Comparison of ENCODE assay signal across 9 cellular contexts in the genomic region with DNA sequence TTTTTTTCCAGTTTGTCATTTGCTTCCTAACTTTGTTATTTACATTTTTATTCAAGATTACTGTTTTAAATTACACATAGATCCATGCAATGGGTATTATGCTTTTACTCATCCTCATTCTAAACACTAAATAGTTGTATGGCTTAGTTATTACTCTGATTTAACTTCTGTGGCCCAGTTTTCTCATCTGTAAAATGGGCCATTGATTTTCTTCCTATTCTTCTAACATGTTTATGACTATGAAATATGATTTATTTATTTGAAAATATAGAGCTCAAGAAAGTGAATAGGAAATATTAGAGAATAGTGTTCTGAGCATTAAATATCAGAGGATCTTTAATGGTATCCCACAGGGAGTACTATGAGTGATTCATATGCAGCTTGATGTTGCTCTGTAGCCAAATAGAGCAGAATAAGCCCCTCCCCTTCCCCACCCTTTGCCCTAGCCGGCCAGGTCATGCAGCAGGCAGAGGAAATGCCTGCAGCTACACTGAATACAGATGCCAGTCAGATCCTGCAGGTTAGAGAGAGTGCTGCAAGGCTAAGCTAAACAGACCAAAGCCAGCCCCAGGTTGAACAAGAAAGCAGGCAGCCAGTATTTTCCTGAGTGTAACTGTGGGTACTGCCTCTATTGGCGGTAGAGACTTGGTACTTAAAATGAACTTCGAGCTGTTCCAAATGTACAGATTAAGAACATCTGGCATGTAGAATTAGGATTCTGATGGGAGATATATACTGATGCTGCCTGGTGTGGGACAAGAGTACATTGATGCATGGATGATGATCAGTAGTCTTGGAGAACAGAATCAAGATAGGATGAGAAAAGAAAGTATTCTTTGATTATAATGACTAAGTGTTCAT. TPM values are rescaled to one million over a fixed set of nuclear protein-coding genes. Genes with fewer than 3 reads are reported as not detected.
DNase-seq lines count a peak whose midpoint lies in the region; ATAC-seq and TF ChIP-seq lines count a peak whose summit lies in the region.
"Had no signal": no experiment of that assay in that cellular context is flagged by ENCODE, and none has a peak within 500 bp of the region (broad histone marks: within the 10 kb centered on the region; RNA-seq: fewer than 3 reads in every experiment).

No MANE protein-coding gene starts in this region.

- no peak overlapping the region for H3K4me3 ChIP-seq in AG10803 (ENCODE audit: low read length)
- H3K4me3 ChIP-seq: HAP-1 had no signal

- H3K9me3 Mint-ChIP-seq in effector memory CD8-positive, alpha-beta T cell = no peaks in the 10 kb centered on the region
- no peaks in the 10 kb centered on the region for H3K9me3 Mint-ChIP-seq in natural killer cell treated with Interleukin-12 subunit alpha and Interleukin-12 subunit beta and Interleukin-15 and Interleukin-18, amount 100 ng/mL, for 72 hours

- peaks cover 5 to 7% of the 10 kb centered on the region in 2 donors for H3K4me1 Mint-ChIP-seq in effector memory CD8-positive, alpha-beta T cell (ENCODE audit: low read depth in 2 of 2)
- peaks cover 4% of the 10 kb centered on the region in 2 donors for H3K4me1 Mint-ChIP-seq in natural killer cell treated with Interleukin-12 subunit alpha and Interleukin-12 subunit beta and Interleukin-15 and Interleukin-18, amount 100 ng/mL, for 72 hours (ENCODE audit: low read depth in 2 of 2)

- peak; percentile 60 for ATAC-seq in GM18867 (IDR thresholded peaks at IDR 0.05; ENCODE audit: unreplicated experiment)
- peak; percentile 64 for ATAC-seq in HG03432 (IDR thresholded peaks at IDR 0.05; ENCODE audit: unreplicated experiment)
- ATAC-seq in effector memory CD8-positive, alpha-beta T cell (replicated peaks) = peak; percentile 87
- ATAC-seq in natural killer cell treated with Interleukin-12 subunit alpha and Interleukin-12 subunit beta and Interleukin-15 and Interleukin-18, amount 100 ng/mL, for 72 hours = peak; percentile 48 to 78

- no peaks in the 10 kb centered on the region for H3K36me3 Mint-ChIP-seq in effector memory CD8-positive, alpha-beta T cell (ENCODE audit: insufficient read depth)
- H3K36me3 Mint-ChIP-seq in natural killer cell treated with Interleukin-12 subunit alpha and Interleukin-12 subunit beta and Interleukin-15 and Interleukin-18, amount 100 ng/mL, for 72 hours = no peaks in the 10 kb centered on the region

- peak; percentile 6; the same call in 1 of the 2 replicates for TF ChIP-seq CTCF in AG10803 (conservative IDR thresholded peaks at IDR 0.05; ENCODE audit: low read length)

- H3K27me3 Mint-ChIP-seq in effector memory CD8-positive, alpha-beta T cell = no peaks in the 10 kb centered on the region
- H3K27me3 Mint-ChIP-seq in natural killer cell treated with Interleukin-12 subunit alpha and Interleukin-12 subunit beta and Interleukin-15 and Interleukin-18, amount 100 ng/mL, for 72 hours = no peaks in the 10 kb centered on the region

- peak; percentile 50 for DNase-seq in AG10803 (ENCODE audit: low read depth)
- peak; percentile 10 for DNase-seq in SKM-1 treated with dmso at 0.1 percent for 144 hours (lab: John Stamatoyannopoulos, UW; ENCODE audit: unreplicated experiment)
- DNase-seq in effector memory CD8-positive, alpha-beta T cell = peak; percentile 7 to 16 (median 16)
- no peak for DNase-seq in natural killer cell treated with Interleukin-12 subunit alpha and Interleukin-12 subunit beta and Interleukin-15 and Interleukin-18, amount 100 ng/mL, for 72 hours (ENCODE audit: low spot score)
- no peak for DNase-seq in NCI-H2227 treated with DMSO at 0.1 percent for 48 hours (lab: John Stamatoyannopoulos, UW)
- no peak for DNase-seq in NCI-H1694 treated with DMSO at 0.1 percent for 48 hours (lab: John Stamatoyannopoulos, UW)

- peak overlapping the region in 1 of 2 donors; percentile 33 for H3K27ac Mint-ChIP-seq in effector memory CD8-positive, alpha-beta T cell
- peak overlapping the region in 1 of 2 donors; percentile 43 for H3K27ac Mint-ChIP-seq in natural killer cell treated with Interleukin-12 subunit alpha and Interleukin-12 subunit beta and Interleukin-15 and Interleukin-18, amount 100 ng/mL, for 72 hours

- H3K4me3 Mint-ChIP-seq in effector memory CD8-positive, alpha-beta T cell = no peak overlapping the region
- no peak overlapping the region for H3K4me3 Mint-ChIP-seq in natural killer cell treated with Interleukin-12 subunit alpha and Interleukin-12 subunit beta and Interleukin-15 and Interleukin-18, amount 100 ng/mL, for 72 hours

RNA-seq across cellular contexts. Expression of gene ACYP2, which starts 11.7 kb away (rescaled TPM):
- total RNA-seq in natural killer cell treated with Interleukin-12 subunit alpha and Interleukin-12 subunit beta and Interleukin-15 and Interleukin-18, amount 100 ng/mL, for 72 hours = 1 to 10 TPM; 4.9 to 7.5 TPM

Comparison
In these comparisons a context has a peak if more than half of its experiments do, and no peak if none do; other contexts are left out.
1. DNase-seq: peak in AG10803 (single experiment), SKM-1 treated with dmso at 0.1 percent for 144 hours (single experiment) and effector memory CD8-positive, alpha-beta T cell (3 of 3); none in natural killer cell treated with Interleukin-12 subunit alpha and Interleukin-12 subunit beta and Interleukin-15 and Interleukin-18, amount 100 ng/mL, for 72 hours (single experiment), NCI-H2227 treated with DMSO at 0.1 percent for 48 hours (single experiment) and NCI-H1694 treated with DMSO at 0.1 percent for 48 hours (single experiment).
2. Peak in every context shown above with its lines, with median percentiles within 50 percentile points of each other: ATAC-seq.